In genomic region chr9:126436545-126437269, GRCh38 we compare ENCODE assay signal across 16 cellular contexts.
DNase-seq lines count a peak whose midpoint lies in the region; ATAC-seq and TF ChIP-seq lines count a peak whose summit lies in the region.
"Had no signal": no experiment of that assay in that cellular context is flagged by ENCODE, and none has a peak within 500 bp of the region (broad histone marks: within the 10 kb centered on the region; RNA-seq: fewer than 3 reads in every experiment).

No MANE protein-coding gene starts in this region.

- ATAC-seq in sciatic nerve (peak; percentile 68), HG03045 (IDR thresholded peaks at IDR 0.05; ENCODE audit: unreplicated experiment) (no peak), GM19452 (IDR thresholded peaks at IDR 0.05; ENCODE audit: unreplicated experiment) (no peak)
- ATAC-seq: activated CD4-positive, alpha-beta T cell treated with anti-CD3 and anti-CD28 coated beads for 36 hours; HCT116; mucosa of descending colon had no signal

- no peak for TF ChIP-seq POLR2A in NB4 (IDR thresholded peaks at IDR 0.05; ENCODE audit: extremely low read depth, insufficient read length)

- TF ChIP-seq CTCF in NB4 (IDR thresholded peaks at IDR 0.05; ENCODE audit: low read depth, low read length) = no peak

- DNase-seq in GM03348 (ENCODE audit: low spot score) = peak; percentile 44
- DNase-seq in NB4 (ENCODE audit: low read depth) = peak; percentile 16
- DNase-seq in ecto neural progenitor cell (ENCODE audit: low spot score) = peak; percentile 37
- DNase-seq in sciatic nerve (ENCODE audit: low spot score) = peak; percentile 12
- DNase-seq in NK-92 (lab: John Stamatoyannopoulos, UW; ENCODE audit: unreplicated experiment) = no peak
- DNase-seq: activated CD4-positive, alpha-beta T cell treated with anti-CD3 and anti-CD28 coated beads for 36 hours; activated naive CD8-positive, alpha-beta T cell treated with anti-CD3 and anti-CD28 coated beads, Interleukin-2, amount 10 ng/mL, durations not matched to agents 7 days and 5 days; activated T-cell treated with anti-CD3 and anti-CD28 coated beads, Interleukin-2, amount 50 U/mL, for 1 hour; cerebellar nuclear complex; DMS79; kidney; mucosa of descending colon; NCI-H1436 treated with DMSO at 0.1 percent for 48 hours had no signal

- no peak overlapping the region for H3K4me3 ChIP-seq in NB4 (ENCODE audit: low read depth, low read length)
- H3K4me3 ChIP-seq: mucosa of descending colon had no signal

- intact Hi-C loops in sciatic nerve (cut with DNase I) = no loop called here
